In genomic region chr3:13009132-13009945, GRCh38 we compare ENCODE assay signal across 9 cellular contexts.
DNase-seq lines count a peak whose midpoint lies in the region; ATAC-seq, FAIRE-seq and TF ChIP-seq lines count a peak whose summit lies in the region.
"Had no signal": no experiment of that assay in that cellular context is flagged by ENCODE, and none has a peak within 500 bp of the region (broad histone marks: within the 10 kb centered on the region; RNA-seq: fewer than 3 reads in every experiment).

No MANE protein-coding gene starts in this region.

- TF ChIP-seq POLR2A in right lobe of liver (IDR thresholded peaks at IDR 0.05): peak; percentile 13

- H3K27ac ChIP-seq in right lobe of liver (peak overlapping the region in 2 of 3 donors; percentile 51 to 57), GM23338 (ENCODE audit: low read depth) (no peak overlapping the region)
- H3K27ac ChIP-seq: parathyroid adenoma had no signal

- peak overlapping the region; percentile 79 to 89 for H3K4me3 Mint-ChIP-seq in activated T-cell treated with anti-CD3 and anti-CD28 coated beads, Interleukin-2, amount 50 U/mL, for 72 hours
- no peak overlapping the region for H3K4me3 Mint-ChIP-seq in GM23338

- TF ChIP-seq CTCF in right lobe of liver (IDR thresholded peaks at IDR 0.05) (no peak), GM23338 (conservative IDR thresholded peaks at IDR 0.05; ENCODE audit: low read depth in 2 of 2) (no peak)

- in situ Hi-C loops in KBM-7 (cut with MboI; ENCODE audit: low pct_unique_long_range_greater_than_20kb, low sequenced_read_pairs): no loop called here

- WGBS in right lobe of liver (ENCODE audit: insufficient coverage, low coverage, low lambda C conversion rate, missing lambda C conversion rate): 82% methylated on average over 4 of the region's 16 CpGs

- peak; percentile 85 for FAIRE-seq in GM18507 (lab: Jason Lieb, UNC)

- no peaks in the 10 kb centered on the region for H3K9me3 ChIP-seq in right lobe of liver

- H3K9me3 Mint-ChIP-seq in activated T-cell treated with anti-CD3 and anti-CD28 coated beads, Interleukin-2, amount 50 U/mL, for 72 hours: no peaks in the 10 kb centered on the region
- no peaks in the 10 kb centered on the region for H3K9me3 Mint-ChIP-seq in GM23338

- peaks cover 87% of the 10 kb centered on the region for H3K4me1 Mint-ChIP-seq in activated T-cell treated with anti-CD3 and anti-CD28 coated beads, Interleukin-2, amount 50 U/mL, for 72 hours (ENCODE audit: low read depth)
- peaks cover 34% of the 10 kb centered on the region for H3K4me1 Mint-ChIP-seq in GM23338

- H3K79me2 ChIP-seq in GM23338 (replicated peaks; ENCODE audit: insufficient read depth): no peaks in the 10 kb centered on the region

- no peaks in the 10 kb centered on the region for H3K9me2 ChIP-seq in GM23338 (ENCODE audit: insufficient read depth)

- H4K20me1 ChIP-seq in GM23338 (replicated peaks; ENCODE audit: insufficient read depth): no peaks in the 10 kb centered on the region

- no peaks in the 10 kb centered on the region for H3K27me3 Mint-ChIP-seq in activated T-cell treated with anti-CD3 and anti-CD28 coated beads, Interleukin-2, amount 50 U/mL, for 72 hours (ENCODE audit: low read depth)
- peaks cover 11% of the 10 kb centered on the region for H3K27me3 Mint-ChIP-seq in GM23338 (ENCODE audit: insufficient read depth, low read depth, poor library complexity)

- H3K4me3 ChIP-seq in right lobe of liver (no peak overlapping the region), GM23338 (no peak overlapping the region)

- H2AFZ ChIP-seq in GM23338: no peak overlapping the region
- H2AFZ ChIP-seq: parathyroid adenoma had no signal

- H3K36me3 ChIP-seq in right lobe of liver: no peaks in the 10 kb centered on the region
- H3K36me3 ChIP-seq in GM23338 (ENCODE audit: insufficient read depth): no peaks in the 10 kb centered on the region

- H3K27me3 ChIP-seq in right lobe of liver (no peaks in the 10 kb centered on the region), GM23338 (ENCODE audit: insufficient read depth) (no peaks in the 10 kb centered on the region)

- DNase-seq in GM18507 (ENCODE audit: extremely low spot score, insufficient read length, low read depth) (peak; percentile 54), KBM-7 (peak; percentile 95), right lobe of liver (peak; percentile 77 to 86 (median 78)), HuH-7 (ENCODE audit: low spot score) (no peak), GM23338 (ENCODE audit: low spot score) (no peak), putamen (ENCODE audit: low spot score) (no peak)
- DNase-seq in activated T-cell treated with anti-CD3 and anti-CD28 coated beads, Interleukin-2, amount 50 U/mL, for 72 hours: peak; percentile 60 to 82

- peak in 1 of 2 donors; percentile 8 for ATAC-seq in activated T-cell treated with anti-CD3 and anti-CD28 coated beads, Interleukin-2, amount 50 U/mL, for 72 hours (replicated peaks in 1 of 2)
- ATAC-seq in right lobe of liver (peak; percentile 30 to 51 (median 38)), GM23338 (no peak), HG03442 (IDR thresholded peaks at IDR 0.05; ENCODE audit: unreplicated experiment) (no peak)

- no peaks in the 10 kb centered on the region for H3F3A ChIP-seq in GM23338 (replicated peaks; ENCODE audit: low read depth)

- H3K36me3 Mint-ChIP-seq in activated T-cell treated with anti-CD3 and anti-CD28 coated beads, Interleukin-2, amount 50 U/mL, for 72 hours (ENCODE audit: insufficient read depth in 2 of 2): peaks cover 0 to 3% of the 10 kb centered on the region in 2 donors
- no peaks in the 10 kb centered on the region for H3K36me3 Mint-ChIP-seq in GM23338 (ENCODE audit: low read depth)

- H3K27ac Mint-ChIP-seq in activated T-cell treated with anti-CD3 and anti-CD28 coated beads, Interleukin-2, amount 50 U/mL, for 72 hours: peak overlapping the region; percentile 47
- H3K27ac Mint-ChIP-seq in GM23338: no peak overlapping the region

- H3K4me1 ChIP-seq in right lobe of liver (no peaks in the 10 kb centered on the region), GM23338 (ENCODE audit: insufficient read depth) (peaks cover 13% of the 10 kb centered on the region)

- H3K4me2 ChIP-seq in GM23338: no peak overlapping the region

- intact Hi-C loops in right lobe of liver (cut with DNase I): no loop called here

TF ChIP-seq in GM23338, 12 proteins besides CTCF, POLR2A, EP300 and RAD21 (continues in another document):
- TF ChIP-seq STAT1 (IDR thresholded peaks at IDR 0.05; ENCODE audit: unreplicated experiment) (no peak), JUNB (IDR thresholded peaks at IDR 0.05; ENCODE audit: unreplicated experiment) (no peak), POLR2AphosphoS5 (IDR thresholded peaks at IDR 0.05; ENCODE audit: low read depth) (no peak), ZNF331 (CRISPR knock-in tag; IDR thresholded peaks at IDR 0.05; ENCODE audit: low read depth) (no peak), NANOG (IDR thresholded peaks at IDR 0.05; ENCODE audit: borderline replicate concordance) (no peak), ZNF462 (CRISPR knock-in tag; IDR thresholded peaks at IDR 0.05) (no peak), ETS1 (IDR thresholded peaks at IDR 0.05) (no peak), CREB1 (CRISPR knock-in tag; IDR thresholded peaks at IDR 0.05; ENCODE audit: low read depth) (no peak), ZNF114 (CRISPR knock-in tag; IDR thresholded peaks at IDR 0.05) (no peak), EZH2phosphoT487 (IDR thresholded peaks at IDR 0.05; ENCODE audit: unreplicated experiment) (no peak), EZH2 (IDR thresholded peaks at IDR 0.05; ENCODE audit: low read depth, unreplicated experiment) (no peak)

Comparison
In these comparisons a context has a peak if more than half of its experiments do, and no peak if none do; other contexts are left out.
1. DNase-seq: peak in GM18507 (single experiment), KBM-7 (single experiment), activated T-cell treated with anti-CD3 and anti-CD28 coated beads, Interleukin-2, amount 50 U/mL, for 72 hours (2 of 2) and right lobe of liver (3 of 3); none in HuH-7 (single experiment), GM23338 (single experiment) and putamen (single experiment).
2. ATAC-seq: peak in right lobe of liver (4 of 4); none in GM23338 (single experiment) and HG03442 (single experiment).